ENCODE assay signal across 28 cellular contexts in the genomic region with DNA sequence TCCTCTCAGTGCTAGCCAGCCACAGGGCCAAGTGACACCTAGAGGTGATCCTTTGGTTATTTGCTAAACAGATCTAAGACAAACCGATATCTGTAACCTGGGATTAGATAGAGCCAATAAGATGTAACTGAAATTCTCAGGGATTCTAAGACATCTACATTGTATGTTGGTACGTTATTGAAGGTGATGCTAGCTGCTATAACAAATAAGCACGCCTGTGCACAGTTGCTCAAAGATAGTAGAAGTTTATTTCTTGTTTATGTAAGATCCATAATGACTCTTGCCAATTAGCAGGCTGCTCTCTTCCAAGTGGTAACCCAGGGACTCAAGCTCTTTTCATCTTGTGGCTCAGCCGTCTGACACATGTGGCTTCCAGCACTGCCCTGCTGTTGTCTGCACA.
"Had no signal": no experiment of that assay in that cellular context is flagged by ENCODE, and none has a peak within 500 bp of the region (broad histone marks: within the 10 kb centered on the region; RNA-seq: fewer than 3 reads in every experiment).

No MANE protein-coding gene starts in this region.

- H3K4me3 ChIP-seq: colonic mucosa, coronary artery, dorsolateral prefrontal cortex, esophagus muscularis mucosa, esophagus squamous epithelium, gastrocnemius medialis, gastroesophageal sphincter, heart left ventricle, heart right ventricle had no signal

- DNase-seq: colonic mucosa; cortex of kidney; dermis blood vessel endothelial cell; dorsolateral prefrontal cortex; effector CD4-positive, alpha-beta T cell; effector CD8-positive, alpha-beta T cell; effector memory CD4-positive, alpha-beta T cell; effector memory CD8-positive, alpha-beta T cell; erythroblast; esophagus squamous epithelium; foreskin fibroblast; foreskin keratinocyte; foreskin melanocyte; gastrocnemius medialis; glutamatergic neuron; head of caudate nucleus; heart left ventricle; heart right ventricle had no signal

- H3K36me3 ChIP-seq: colonic mucosa, esophagus muscularis mucosa, esophagus squamous epithelium, gastrocnemius medialis, gastroesophageal sphincter, heart left ventricle, heart right ventricle had no signal

- H3K9me3 ChIP-seq: colonic mucosa, esophagus muscularis mucosa, esophagus squamous epithelium, gastrocnemius medialis, gastroesophageal sphincter, heart left ventricle had no signal

- H3K27ac ChIP-seq: colonic mucosa, coronary artery, dorsolateral prefrontal cortex, epithelial cell of prostate, esophagus muscularis mucosa, esophagus squamous epithelium, foreskin keratinocyte, gastrocnemius medialis, gastroesophageal sphincter, heart left ventricle, heart right ventricle had no signal

- H3K4me3 Mint-ChIP-seq: dendritic cell treated with granulocyte-macrophage colony-stimulating factor and Interleukin-4, amounts not matched to agents 40 ng/mL and 50 ng/mL, for 4 days; effector memory CD8-positive, alpha-beta T cell had no signal

- H3K27ac Mint-ChIP-seq: dendritic cell treated with granulocyte-macrophage colony-stimulating factor and Interleukin-4, amounts not matched to agents 40 ng/mL and 50 ng/mL, for 4 days; effector memory CD8-positive, alpha-beta T cell had no signal

- H3K4me1 ChIP-seq: colonic mucosa, esophagus muscularis mucosa, esophagus squamous epithelium, foreskin keratinocyte, gastrocnemius medialis, gastroesophageal sphincter, heart left ventricle, heart right ventricle had no signal

- FAIRE-seq: colon, endometrium, endothelial cell of umbilical vein, frontal cortex had no signal

- H3K27me3 Mint-ChIP-seq: dendritic cell treated with granulocyte-macrophage colony-stimulating factor and Interleukin-4, amounts not matched to agents 40 ng/mL and 50 ng/mL, for 4 days; effector memory CD8-positive, alpha-beta T cell had no signal

- ATAC-seq: effector memory CD8-positive, alpha-beta T cell; esophagus mucosa; foreskin keratinocyte; gastrocnemius medialis; gastroesophageal sphincter; heart left ventricle; heart right ventricle had no signal

- H3K27me3 ChIP-seq: colonic mucosa, dorsolateral prefrontal cortex, esophagus muscularis mucosa, esophagus squamous epithelium, foreskin keratinocyte, gastrocnemius medialis, gastroesophageal sphincter, heart left ventricle, heart right ventricle had no signal

- H3K9me3 Mint-ChIP-seq: dendritic cell treated with granulocyte-macrophage colony-stimulating factor and Interleukin-4, amounts not matched to agents 40 ng/mL and 50 ng/mL, for 4 days; effector memory CD8-positive, alpha-beta T cell had no signal
